In the genomic region with DNA sequence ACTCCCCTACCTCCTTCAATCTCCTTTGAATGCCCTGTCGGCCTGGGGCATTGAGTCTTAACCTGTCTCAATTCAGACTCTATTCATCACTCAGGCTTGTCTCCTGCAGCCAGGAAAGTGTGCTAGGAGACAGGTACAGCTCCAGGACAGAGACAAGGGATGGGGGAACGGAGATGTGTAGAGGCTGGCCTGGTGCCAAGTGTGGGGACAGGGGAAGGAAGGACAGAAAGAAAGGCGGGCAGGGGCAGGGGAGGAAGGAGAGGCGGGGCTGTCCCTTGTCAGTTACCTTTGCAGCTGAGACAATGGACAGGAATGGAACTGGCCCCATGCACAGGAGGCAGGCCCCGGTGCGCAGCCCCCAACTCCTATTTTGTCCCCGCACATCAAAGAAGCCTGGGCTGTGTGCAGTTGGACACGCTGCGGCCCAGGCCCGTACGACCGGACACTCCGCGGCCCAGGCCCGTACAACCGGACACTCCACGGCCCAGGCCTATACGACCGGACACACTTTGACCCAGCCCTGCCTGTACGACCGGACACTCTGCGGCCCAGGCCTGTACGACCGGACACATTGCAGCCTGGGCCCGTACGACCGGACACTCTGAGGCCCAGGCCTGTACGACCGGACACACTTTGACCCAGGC, we compare ENCODE assay signal across 22 cellular contexts. TPM values are rescaled to one million over a fixed set of nuclear protein-coding genes. Genes with fewer than 3 reads are reported as not detected.
DNase-seq lines count a peak whose midpoint lies in the region; ATAC-seq, FAIRE-seq and TF ChIP-seq lines count a peak whose summit lies in the region.
"Had no signal": no experiment of that assay in that cellular context is flagged by ENCODE, and none has a peak within 500 bp of the region (broad histone marks: within the 10 kb centered on the region; RNA-seq: fewer than 3 reads in every experiment).

No MANE protein-coding gene starts in this region.

- no peak overlapping the region for H3K4ac ChIP-seq in H1 (replicated peaks; ENCODE audit: insufficient read length, low read depth, low read length)
- no peak overlapping the region for H3K4ac ChIP-seq in mesendoderm (ENCODE audit: low read depth, low read length)

- H2BK12ac ChIP-seq in H1 (ENCODE audit: low read depth, low read length) = peak overlapping the region; percentile 17; the same call in 1 of the 2 replicates

- H3K79me1 ChIP-seq in H1 (ENCODE audit: low read depth, low read length) (peaks cover 2% of the 10 kb centered on the region; the same call in 1 of the 2 replicates), mesendoderm (ENCODE audit: low read length) (peaks cover 5% of the 10 kb centered on the region)

- no peak overlapping the region for H2BK15ac ChIP-seq in H1 (ENCODE audit: low read length)
- no peak overlapping the region for H2BK15ac ChIP-seq in mesendoderm (replicated peaks; ENCODE audit: low read depth)

- H2BK120ac ChIP-seq in H1 (replicated peaks; ENCODE audit: low read depth, low read length) (no peak overlapping the region), mesendoderm (ENCODE audit: low read depth, low read length) (no peak overlapping the region)

- H3K4me3 ChIP-seq in right cardiac atrium (ENCODE audit: low read length) = no peak overlapping the region
- H3K4me3 ChIP-seq in H1 (ENCODE audit: extremely low read depth in 1 of 4, insufficient read depth in 2 of 4, low read depth in 3 of 4, low read length in 4 of 4) = no peak overlapping the region
- H3K4me3 ChIP-seq in mesendoderm (ENCODE audit: low read length) = no peak overlapping the region
- H3K4me3 ChIP-seq in upper lobe of right lung = no peak overlapping the region
- H3K4me3 ChIP-seq: A549, HAP-1, Peyer's patch had no signal

- H2BK20ac ChIP-seq in H1 (ENCODE audit: low read length) = peak overlapping the region; percentile 15; the same call in 1 of the 2 replicates

- 0 out of 2 replicates have a peak overlapping the region, but pooled peaks have one; percentile 69 for H4K8ac ChIP-seq in H1 (ENCODE audit: extremely low read depth, insufficient read depth, low read length)
- H4K8ac ChIP-seq in mesendoderm (ENCODE audit: low read depth, low read length) = no peak overlapping the region

- H3K27me3 ChIP-seq in right cardiac atrium (ENCODE audit: control insufficient read depth, insufficient read depth) = no peaks in the 10 kb centered on the region
- H3K27me3 ChIP-seq in H1 (replicated peaks in 1 of 4; ENCODE audit: control insufficient read depth in 3 of 4, extremely low read depth in 1 of 4, insufficient read depth in 3 of 4, low read length in 3 of 4) = no peaks in the 10 kb centered on the region; a peak in 1 of 7 replicates
- H3K27me3 ChIP-seq in mesendoderm (ENCODE audit: insufficient read depth, low read length, poor library complexity) = no peaks in the 10 kb centered on the region
- H3K27me3 ChIP-seq in upper lobe of right lung = no peaks in the 10 kb centered on the region
- H3K27me3 ChIP-seq: Peyer's patch had no signal

- WGBS in right cardiac atrium = 84% methylated on average over 29 of the region's 29 CpGs
- WGBS in H1 (ENCODE audit: extremely low coverage in 1 of 2, insufficient coverage in 1 of 2, insufficient read length in 1 of 2, insufficient replicate concordance in 2 of 2, low coverage in 1 of 2, low lambda C conversion rate in 2 of 2, missing lambda C conversion rate in 1 of 2), 2 experiments = 94% methylated on average over 28 of the region's 29 CpGs; no CpG with 5 or more reads in 1 of the 2 experiments
- whole genome bisulfite sequencing in mesendoderm (ENCODE audit: extremely low coverage, insufficient coverage, low lambda C conversion rate) = no CpG with 5 or more reads among the region's 29 CpGs

- no peak overlapping the region for H3K4me2 ChIP-seq in H1 (ENCODE audit: insufficient read depth in 1 of 2, low read depth in 2 of 2, low read length in 2 of 2)
- no peak overlapping the region for H3K4me2 ChIP-seq in mesendoderm (ENCODE audit: low read length)
- H3K4me2 ChIP-seq: A549 had no signal

- no peak overlapping the region for H3K9ac ChIP-seq in H1 (replicated peaks in 1 of 4; ENCODE audit: extremely low read depth in 1 of 4, low read depth in 3 of 4, low read length in 3 of 4)
- H3K9ac ChIP-seq in mesendoderm (ENCODE audit: low read length) = no peak overlapping the region

- H2BK5ac ChIP-seq in H1 (ENCODE audit: low read depth, low read length) = peak overlapping the region; percentile 40; the same call in 1 of the 2 replicates
- H2BK5ac ChIP-seq in mesendoderm (ENCODE audit: low read length) = no peak overlapping the region

- ATAC-seq in right cardiac atrium = peak; percentile 19 to 43
- ATAC-seq in left ventricle myocardium superior = no peak
- ATAC-seq in upper lobe of right lung = peak; percentile 38
- ATAC-seq: A549, Right ventricle myocardium inferior had no signal

- H3K23me2 ChIP-seq in H1 (ENCODE audit: low read depth, low read length) = no peaks in the 10 kb centered on the region

- TF ChIP-seq POLR2A in H1 (IDR thresholded peaks at IDR 0.05; ENCODE audit: control extremely low read depth in 1 of 2, low read depth in 2 of 2, low read length in 2 of 2) = no peak

- POLR2A ChIA-PET in H1 (lab: Charles Lee; ENCODE audit: partially characterized antibody) = interaction anchor here (4.6 kb wide), 1 partner anchor 10 kb away, joined by 20 read pairs; no protein-coding TSS in a partner anchor

- H3K18ac ChIP-seq in H1 (ENCODE audit: extremely low read depth, low read length) (no peak overlapping the region), mesendoderm (ENCODE audit: low read length) (no peak overlapping the region)

- FAIRE-seq in H1 (lab: Jason Lieb, UNC) = no peak
- FAIRE-seq: A549, GM12892, GM19239, HTR-8/SVneo had no signal

- no peak overlapping the region for H2AFZ ChIP-seq in H1 (ENCODE audit: low read length)

- TF ChIP-seq RAD21 in H1 (IDR thresholded peaks at IDR 0.05 in 1 of 2, conservative IDR thresholded peaks at IDR 0.05 in 1 of 2; ENCODE audit: low read depth in 2 of 2, low read length in 2 of 2) = no peak

- DNase-seq in right cardiac atrium = no peak
- no peak for DNase-seq in left ventricle myocardium superior
- DNase-seq in H1 (ENCODE audit: low read depth in 1 of 2, low spot score in 2 of 2) = no peak
- no peak for DNase-seq in mesendoderm
- no peak for DNase-seq in upper lobe of right lung
- DNase-seq in 8988T = no peak
- no peak for DNase-seq in NOMO-1 (lab: John Stamatoyannopoulos, UW; ENCODE audit: unreplicated experiment in 2 of 2)
- no peak for DNase-seq in NCI-H146 treated with DMSO at 0.1 percent for 48 hours (lab: John Stamatoyannopoulos, UW; ENCODE audit: unreplicated experiment)
- DNase-seq: DMS 273 treated with DMSO at 0.1 percent for 48 hours, GF-D8, NCI-H1417, NCI-H2029 treated with DMSO at 0.1 percent for 48 hours, NCI-H510A, Peyer's patch had no signal

- TF ChIP-seq CTCF in H1 (IDR thresholded peaks at IDR 0.05; ENCODE audit: control extremely low read depth in 1 of 3, insufficient read depth in 1 of 3, low read depth in 1 of 3, low read length in 3 of 3) (no peak), upper lobe of right lung (IDR thresholded peaks at IDR 0.05) (no peak)

- H4K91ac ChIP-seq in H1 (replicated peaks; ENCODE audit: insufficient read length, low read length) = peak overlapping the region; percentile 15

- H3K23ac ChIP-seq in H1 (ENCODE audit: insufficient read length) = no peak overlapping the region
- no peak overlapping the region for H3K23ac ChIP-seq in mesendoderm (ENCODE audit: low read length)

- no peak overlapping the region for H3K14ac ChIP-seq in H1 (ENCODE audit: insufficient read length)

- no peaks in the 10 kb centered on the region for H3K9me3 ChIP-seq in right cardiac atrium (ENCODE audit: control insufficient read depth, low read length)
- no peaks in the 10 kb centered on the region for H3K9me3 ChIP-seq in H1 (ENCODE audit: insufficient read depth in 2 of 2, low read depth in 1 of 2, low read length in 1 of 2)
- no peaks in the 10 kb centered on the region for H3K9me3 ChIP-seq in upper lobe of right lung
- H3K9me3 ChIP-seq: A549, HAP-1, Peyer's patch had no signal

- no peak for TF ChIP-seq EP300 in H1 (IDR thresholded peaks at IDR 0.05; ENCODE audit: borderline replicate concordance in 1 of 2, low read depth in 2 of 2, low read length in 2 of 2)

- no peak overlapping the region for H3K56ac ChIP-seq in H1 (replicated peaks; ENCODE audit: insufficient read length, low read depth, low read length)
- H3K56ac ChIP-seq in mesendoderm (ENCODE audit: low read length) = peak overlapping the region; percentile 15

- no peak overlapping the region for H2AK5ac ChIP-seq in H1 (ENCODE audit: low read depth, low read length)
- H2AK5ac ChIP-seq in mesendoderm (ENCODE audit: low read length) = no peak overlapping the region

- H3K4me1 ChIP-seq in right cardiac atrium (ENCODE audit: control insufficient read depth, insufficient read depth, low read length) = peaks cover 3% of the 10 kb centered on the region
- peaks cover 0 to 6% (median 2%) of the 10 kb centered on the region in 4 experiments; a peak in 3 of 7 replicates for H3K4me1 ChIP-seq in H1 (replicated peaks in 1 of 4; ENCODE audit: control insufficient read depth in 3 of 4, insufficient read depth in 4 of 4, low read length in 3 of 4)
- peaks cover 2% of the 10 kb centered on the region for H3K4me1 ChIP-seq in mesendoderm (ENCODE audit: control insufficient read depth, low read depth, low read length)
- H3K4me1 ChIP-seq in upper lobe of right lung = peaks cover 6% of the 10 kb centered on the region
- H3K4me1 ChIP-seq: HAP-1, Peyer's patch had no signal

- no peak overlapping the region for H3K27ac ChIP-seq in right cardiac atrium (ENCODE audit: low read length)
- H3K27ac ChIP-seq in H1 (ENCODE audit: low read depth, low read length) = no peak overlapping the region
- no peak overlapping the region for H3K27ac ChIP-seq in mesendoderm (ENCODE audit: low read depth, low read length)
- H3K27ac ChIP-seq in upper lobe of right lung = no peak overlapping the region
- H3K27ac ChIP-seq: A549, C4-2B, HL-60, Peyer's patch had no signal

- H4K20me1 ChIP-seq in H1 (replicated peaks in 1 of 2; ENCODE audit: control insufficient read depth in 1 of 2, insufficient read depth in 2 of 2, low read length in 2 of 2) = no peaks in the 10 kb centered on the region

- H3K79me2 ChIP-seq in H1 (ENCODE audit: control insufficient read depth in 1 of 2, insufficient read depth in 2 of 2, low read length in 2 of 2) (no peaks in the 10 kb centered on the region), mesendoderm (ENCODE audit: control insufficient read depth, insufficient read depth, low read length) (peaks cover 1% of the 10 kb centered on the region)

- intact Hi-C loops in right cardiac atrium (cut with DNase I) = no loop called here
- intact Hi-C loops in left ventricle myocardium superior (cut with micrococcal nuclease) = no loop called here
- intact Hi-C loops in upper lobe of right lung (cut with DNase I) = no loop called here

- no peaks in the 10 kb centered on the region for H3K36me3 ChIP-seq in H1 (ENCODE audit: control insufficient read depth in 2 of 4, insufficient read depth in 4 of 4, low read length in 3 of 4)
- H3K36me3 ChIP-seq in mesendoderm (ENCODE audit: control insufficient read depth, insufficient read depth, low read length) = no peaks in the 10 kb centered on the region
- H3K36me3 ChIP-seq in upper lobe of right lung = no peaks in the 10 kb centered on the region
- H3K36me3 ChIP-seq: HAP-1, Peyer's patch had no signal

- CTCF ChIA-PET in H1 (lab: Charles Lee; ENCODE audit: partially characterized antibody) = interaction anchor here (1.6 to 1.8 kb wide), 2 partner anchors 9 to 62 kb away, joined by 3 to 4 read pairs; no protein-coding TSS in a partner anchor

- H4K5ac ChIP-seq in H1 (ENCODE audit: insufficient read length, low read depth, low read length) = no peak overlapping the region
- H4K5ac ChIP-seq in mesendoderm (ENCODE audit: low read length) = no peak overlapping the region

RNA-seq across cellular contexts. Expression of a gene that starts 36.9 kb away (rescaled TPM):
- total RNA-seq in right cardiac atrium (10 to 100 TPM in 1 of 4 donors, 1 to 10 TPM in 3; 5.0 to 11.9 (median 8.7) TPM), left ventricle myocardium superior (4.0 TPM), upper lobe of right lung (49.2 TPM)
- polyA plus RNA-seq in right cardiac atrium (2.2 TPM), H1 (2011; rRNA removed) (7.4 and 8.8 TPM in 2 replicates)
- total RNA-seq in H1 (2021; fragmentation: NEBNext Ultra II Directional; extraction: Animal tissue kit (Norgen Biotek cat#: 25700)) = 9.1 and 9.4 TPM in 2 replicates
- polyA plus RNA-seq in H1 (2011; cell fraction: cytosol; rRNA removed) = 6.8 TPM
- polyA plus RNA-seq in H1 (2011; cell fraction: nucleus; rRNA removed) = 9.3 TPM
- polyA plus RNA-seq in H1 (2012, experiment 1 of 2) = 5.7 to 7.3 TPM (median 6.0 TPM) in 4 replicates
- polyA plus RNA-seq in H1 (2012, experiment 2 of 2) = 2.3 TPM
- polyA plus RNA-seq in H1 (2013, experiment 1 of 2) = 4.7 TPM
- 5.0 TPM for polyA plus RNA-seq in H1 (2013, experiment 2 of 2)
- 17.4 and 19.5 TPM in 2 replicates for polyA minus RNA-seq in H1 (2011; rRNA and poly(A)+ RNA removed)
- 7.5 TPM for polyA minus RNA-seq in H1 (2011; cell fraction: cytosol; rRNA and poly(A)+ RNA removed)
- 15.1 TPM for polyA minus RNA-seq in H1 (2011; cell fraction: nucleus; rRNA and poly(A)+ RNA removed)
- 12.6 TPM for polyA plus RNA-seq in mesendoderm (2013, experiment 1 of 2)
- polyA plus RNA-seq in mesendoderm (2013, experiment 2 of 2) = 12.3 TPM
